9 cellular contexts compared by ENCODE assay signal in genomic region chr17:41486809-41487530, GRCh38. TPM values are rescaled to one million over a fixed set of nuclear protein-coding genes. Genes with fewer than 3 reads are reported as not detected.
DNase-seq lines count a peak whose midpoint lies in the region; ATAC-seq and TF ChIP-seq lines count a peak whose summit lies in the region.
"Had no signal": no experiment of that assay in that cellular context is flagged by ENCODE, and none has a peak within 500 bp of the region (broad histone marks: within the 10 kb centered on the region; RNA-seq: fewer than 3 reads in every experiment).

No MANE protein-coding gene starts in this region.

- no peak overlapping the region for H3K4me3 ChIP-seq in HFF-Myc (replicated peaks; ENCODE audit: low read depth, low read length)
- no peak overlapping the region for H3K4me3 ChIP-seq in left lung
- H3K4me3 ChIP-seq: dorsolateral prefrontal cortex had no signal

- peaks cover 0 to 9% of the 10 kb centered on the region in 2 donors for H3K4me1 ChIP-seq in left lung

- H3K36me3 ChIP-seq in left lung, result no peaks in the 10 kb centered on the region

- ATAC-seq in left lung (peak; percentile 69), GM19035 (IDR thresholded peaks at IDR 0.05; ENCODE audit: unreplicated experiment) (no peak)

- H3K9me3 ChIP-seq in left lung, result no peaks in the 10 kb centered on the region

- H3K27ac ChIP-seq in 22Rv1, result no peak overlapping the region
- H3K27ac ChIP-seq in left lung, result no peak overlapping the region
- H3K27ac ChIP-seq in caudate nucleus (ENCODE audit: low read depth, low read length), result no peak overlapping the region
- H3K27ac ChIP-seq: dorsolateral prefrontal cortex had no signal

- DNase-seq in HFF-Myc (ENCODE audit: extremely low read depth, low read depth), result no peak
- peak; percentile 70 for DNase-seq in activated T-cell treated with anti-CD3 and anti-CD28 coated beads, Interleukin-2, amount 50 U/mL, for 48 hours
- DNase-seq in left lung, result peak; percentile 58 to 92
- DNase-seq in caudate nucleus (lab: John Stamatoyannopoulos, UW), result no peak
- DNase-seq in AG20443 (ENCODE audit: low spot score), result no peak
- no peak for DNase-seq in NCI-H2029 (lab: John Stamatoyannopoulos, UW)

- intact Hi-C loops in left lung (cut with DNase I), result no loop called here

- TF ChIP-seq CTCF in 22Rv1 (IDR thresholded peaks at IDR 0.05) (peak; percentile 86), HFF-Myc (IDR thresholded peaks at IDR 0.05; ENCODE audit: low read depth, low read length, missing control alignments) (peak; percentile 49), left lung (IDR thresholded peaks at IDR 0.05) (peak; percentile 33 to 72)

- peaks cover 0 to 12% of the 10 kb centered on the region in 2 donors for H3K27me3 ChIP-seq in left lung
- H3K27me3 ChIP-seq: dorsolateral prefrontal cortex had no signal

RNA-seq across cellular contexts. Expression of gene KRT36, which starts 2.7 kb away (rescaled TPM):
- total RNA-seq in left lung, result not detected
- total RNA-seq: dorsolateral prefrontal cortex had no signal

RNA-seq across cellular contexts. Expression of gene KRT35, which starts 6.0 kb away (rescaled TPM):
- not detected for total RNA-seq in left lung
- total RNA-seq: dorsolateral prefrontal cortex had no signal

RNA-seq across cellular contexts. Expression of gene KRT13, which starts 18.4 kb away (rescaled TPM):
- 10 to 100 TPM; 10.8 to 29.1 TPM for total RNA-seq in left lung

RNA-seq across cellular contexts. Expression of gene KRT32, which starts 19.8 kb away (rescaled TPM):
- not detected for total RNA-seq in left lung
- total RNA-seq: dorsolateral prefrontal cortex had no signal

RNA-seq across cellular contexts. Expression of gene KRT15, which starts 31.7 kb away (rescaled TPM):
- total RNA-seq in left lung, result 10 to 100 TPM; 23.8 to 27.8 TPM

Comparison
In these comparisons a context has a peak if more than half of its experiments do, and no peak if none do; other contexts are left out.
1. DNase-seq: peak in activated T-cell treated with anti-CD3 and anti-CD28 coated beads, Interleukin-2, amount 50 U/mL, for 48 hours (2 of 2) and left lung (2 of 2); none in HFF-Myc (single experiment), caudate nucleus (0 of 61), AG20443 (single experiment) and NCI-H2029 (single experiment).
2. Peak in every context shown above with its lines, with median percentiles within 50 percentile points of each other: CTCF ChIP-seq.